Comparison of ENCODE assay signal across 29 cellular contexts in the genomic region with DNA sequence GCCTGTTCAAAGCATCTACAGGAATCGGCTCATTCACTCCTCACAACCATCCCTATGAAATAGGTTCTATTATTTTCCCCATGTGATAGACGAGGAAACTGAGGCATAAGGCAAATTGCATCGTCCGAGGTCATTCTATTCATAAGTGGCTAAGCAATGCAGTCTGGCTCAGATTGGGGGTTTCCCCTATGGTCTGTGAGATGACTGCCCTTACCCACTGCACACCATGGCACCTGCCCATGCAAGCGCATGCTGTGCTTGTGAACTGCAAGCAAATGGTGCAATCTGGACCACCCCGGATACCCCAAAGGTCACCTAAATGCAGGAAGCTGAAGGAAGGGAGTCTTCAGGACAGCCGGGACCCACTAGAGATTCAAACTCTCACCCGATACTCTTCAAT.
"Had no signal": no experiment of that assay in that cellular context is flagged by ENCODE, and none has a peak within 500 bp of the region (broad histone marks: within the 10 kb centered on the region; RNA-seq: fewer than 3 reads in every experiment).

No MANE protein-coding gene starts in this region.

- H3K4me1 Mint-ChIP-seq: naive B cell; stimulated activated effector memory CD8-positive, alpha-beta T cell treated with anti-CD3 and anti-CD28 coated beads, Interleukin-12 subunit alpha, Interleukin-12 subunit beta, amount 100 ng/mL, for 72 hours; stimulated activated naive CD8-positive, alpha-beta T cell treated with anti-CD3 and anti-CD28 coated beads, Interleukin-15, amount 100 ng/mL, for 72 hours had no signal

- H3K4me3 ChIP-seq: neural progenitor cell, ovary, psoas muscle, right lobe of liver, sigmoid colon, suprapubic skin, testis, tibial artery, transverse colon, uterus had no signal

- H3K36me3 Mint-ChIP-seq: naive B cell; naive thymus-derived CD8-positive, alpha-beta T cell; stimulated activated effector memory CD8-positive, alpha-beta T cell treated with anti-CD3 and anti-CD28 coated beads, Interleukin-12 subunit alpha, Interleukin-12 subunit beta, amount 100 ng/mL, for 72 hours; type B pancreatic cell had no signal

- H3K9me3 Mint-ChIP-seq: naive B cell; naive thymus-derived CD8-positive, alpha-beta T cell; nephron; neural progenitor cell; stimulated activated effector memory CD8-positive, alpha-beta T cell treated with anti-CD3 and anti-CD28 coated beads, Interleukin-12 subunit alpha, Interleukin-12 subunit beta, amount 100 ng/mL, for 72 hours; stimulated activated naive CD8-positive, alpha-beta T cell treated with anti-CD3 and anti-CD28 coated beads, Interleukin-15, amount 100 ng/mL, for 72 hours; type B pancreatic cell had no signal

- DNase-seq: naive B cell; naive thymus-derived CD8-positive, alpha-beta T cell; occipital lobe; ovary; posterior cingulate gyrus; psoas muscle; right cardiac atrium; right lobe of liver; sigmoid colon; small intestine; stimulated activated CD4-positive, alpha-beta T cell treated with anti-CD3 and anti-CD28 coated beads, Interleukin-15, amount 100 ng/mL, for 24 hours; stimulated activated CD4-positive, alpha-beta T cell treated with anti-CD3 and anti-CD28 coated beads, Interleukin-2, amount 100 ng/mL, for 24 hours; stimulated activated CD4-positive, alpha-beta T cell treated with anti-CD3 and anti-CD28 coated beads, Interleukin-2, amount 100 ng/mL, for 48 hours; stimulated activated CD4-positive, alpha-beta T cell treated with anti-CD3 and anti-CD28 coated beads, Interleukin-4, amount 100 ng/mL, for 24 hours; stimulated activated naive CD4-positive, alpha-beta T cell; stimulated activated naive CD8-positive, alpha-beta T cell treated with anti-CD3 and anti-CD28 coated beads, Interleukin-15, amount 100 ng/mL, for 72 hours; stimulated activated naive CD8-positive, alpha-beta T cell treated with anti-CD3 and anti-CD28 coated beads, Interleukin-15, Interleukin-2, amounts not matched to agents 100 U/mL and 50 U/mL, for 24 hours; substantia nigra; testis; tibial artery; transverse colon; uterus had no signal

- H3K27ac ChIP-seq: neural progenitor cell, ovary, parathyroid adenoma, psoas muscle, right lobe of liver, sigmoid colon, suprapubic skin, testis, tibial artery, transverse colon, uterus had no signal

- ATAC-seq: naive thymus-derived CD8-positive, alpha-beta T cell; psoas muscle; right cardiac atrium; right lobe of liver; stimulated activated effector memory CD8-positive, alpha-beta T cell treated with anti-CD3 and anti-CD28 coated beads, Interleukin-12 subunit alpha, Interleukin-12 subunit beta, amount 100 ng/mL, for 72 hours; stimulated activated naive CD8-positive, alpha-beta T cell treated with anti-CD3 and anti-CD28 coated beads, Interleukin-15, amount 100 ng/mL, for 72 hours; stimulated activated naive CD8-positive, alpha-beta T cell treated with anti-CD3 and anti-CD28 coated beads, Interleukin-15, Interleukin-2, amounts not matched to agents 100 U/mL and 50 U/mL, for 24 hours had no signal

- H3K27me3 Mint-ChIP-seq: naive B cell; naive thymus-derived CD8-positive, alpha-beta T cell; progenitor cell of endocrine pancreas; stimulated activated naive CD8-positive, alpha-beta T cell treated with anti-CD3 and anti-CD28 coated beads, Interleukin-15, amount 100 ng/mL, for 72 hours; type B pancreatic cell had no signal

- H3K36me3 ChIP-seq: neural progenitor cell, ovary, right lobe of liver, sigmoid colon, suprapubic skin, tibial artery, transverse colon, uterus had no signal

- H3K27me3 ChIP-seq: neural progenitor cell, ovary, right lobe of liver, sigmoid colon, suprapubic skin, testis, tibial artery, transverse colon, uterus had no signal

- H3K9me3 ChIP-seq: ovary, psoas muscle, right lobe of liver, sigmoid colon, suprapubic skin, testis, tibial artery, transverse colon, uterus had no signal

- FAIRE-seq: small intestine had no signal

- H3K27ac Mint-ChIP-seq: naive B cell; nephron; neural progenitor cell; progenitor cell of endocrine pancreas; stimulated activated effector memory CD8-positive, alpha-beta T cell treated with anti-CD3 and anti-CD28 coated beads, Interleukin-12 subunit alpha, Interleukin-12 subunit beta, amount 100 ng/mL, for 72 hours; stimulated activated naive CD8-positive, alpha-beta T cell treated with anti-CD3 and anti-CD28 coated beads, Interleukin-15, amount 100 ng/mL, for 72 hours; type B pancreatic cell had no signal

- H3K9ac ChIP-seq: neural progenitor cell, parathyroid adenoma had no signal

- H3K4me3 Mint-ChIP-seq: naive thymus-derived CD8-positive, alpha-beta T cell; nephron; neural progenitor cell; stimulated activated effector memory CD8-positive, alpha-beta T cell treated with anti-CD3 and anti-CD28 coated beads, Interleukin-12 subunit alpha, Interleukin-12 subunit beta, amount 100 ng/mL, for 72 hours; stimulated activated naive CD8-positive, alpha-beta T cell treated with anti-CD3 and anti-CD28 coated beads, Interleukin-15, amount 100 ng/mL, for 72 hours; type B pancreatic cell had no signal

- H3K4me1 ChIP-seq: parathyroid adenoma, psoas muscle, right lobe of liver, sigmoid colon, tibial artery, uterus had no signal
